ENCODE assay signal across 9 cellular contexts in the genomic region with DNA sequence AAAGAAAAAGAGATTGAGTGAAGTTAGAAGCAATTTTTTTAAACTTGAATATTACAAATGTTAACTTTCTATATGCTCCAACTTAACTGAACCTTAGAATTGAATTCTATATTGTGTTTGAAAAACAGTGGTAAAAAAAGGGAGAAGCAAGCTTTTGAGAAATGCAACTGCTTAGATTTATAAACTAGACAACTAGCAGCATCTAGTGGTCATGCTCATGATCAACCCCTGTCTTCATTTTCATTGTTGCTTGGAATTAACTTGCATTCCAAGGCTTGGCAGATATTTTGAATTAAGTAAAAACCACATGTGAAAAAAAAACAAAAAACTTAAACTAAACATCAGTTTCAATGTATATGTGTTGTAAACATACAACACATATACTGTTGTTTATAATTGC.
DNase-seq lines count a peak whose midpoint lies in the region; ATAC-seq, FAIRE-seq and TF ChIP-seq lines count a peak whose summit lies in the region.
"Had no signal": no experiment of that assay in that cellular context is flagged by ENCODE, and none has a peak within 500 bp of the region (broad histone marks: within the 10 kb centered on the region; RNA-seq: fewer than 3 reads in every experiment).

No MANE protein-coding gene starts in this region.

- H3K9me3 Mint-ChIP-seq in stimulated activated effector memory CD8-positive, alpha-beta T cell treated with anti-CD3 and anti-CD28 coated beads, Interleukin-12 subunit alpha, Interleukin-12 subunit beta, amount 100 ng/mL, for 72 hours = peaks cover 6% of the 10 kb centered on the region

- H3K36me3 ChIP-seq in HEK293 (ENCODE audit: control insufficient read depth in 2 of 2, insufficient read depth in 1 of 2, low read length in 2 of 2) = no peaks in the 10 kb centered on the region

- FAIRE-seq in islet of Langerhans (lab: Jason Lieb, UNC) = peak; percentile 73

- CTCF ChIA-PET in HEK293 (lab: Yijun Ruan, JAX) = interaction anchor here (0.7 to 2.8 kb wide), 22 partner anchors 9 to 638 kb away, joined by 3 to 19 read pairs (median 4); no protein-coding TSS in a partner anchor

- peak; percentile 16 for DNase-seq in AG10803 (ENCODE audit: low read depth)
- DNase-seq in effector CD4-positive, alpha-beta T cell = no peak
- DNase-seq in stimulated activated effector memory CD8-positive, alpha-beta T cell treated with anti-CD3 and anti-CD28 coated beads, Interleukin-12 subunit alpha, Interleukin-12 subunit beta, amount 100 ng/mL, for 72 hours (ENCODE audit: low spot score in 2 of 2) = no peak

- peaks cover 6% of the 10 kb centered on the region for H3K36me3 Mint-ChIP-seq in stimulated activated effector memory CD8-positive, alpha-beta T cell treated with anti-CD3 and anti-CD28 coated beads, Interleukin-12 subunit alpha, Interleukin-12 subunit beta, amount 100 ng/mL, for 72 hours
- H3K36me3 Mint-ChIP-seq: memory B cell had no signal

- H3K4me3 ChIP-seq in AG10803 (ENCODE audit: low read length) (no peak overlapping the region), HEK293 (ENCODE audit: low read depth, low read length) (no peak overlapping the region)

- no peaks in the 10 kb centered on the region for H3K4me1 ChIP-seq in HEK293 (ENCODE audit: control insufficient read depth, insufficient read depth, low read length)

- TF ChIP-seq CTCF in AG10803 (conservative IDR thresholded peaks at IDR 0.05; ENCODE audit: low read length) = peak; percentile 69
- 0 out of 2 replicates have a peak, but pooled peaks have one; percentile 31 for TF ChIP-seq CTCF in HEK293 (tag by site-specific recombination; IDR thresholded peaks at IDR 0.05)
- peak; percentile 92 for TF ChIP-seq CTCF in VCaP (conservative IDR thresholded peaks at IDR 0.05)

- POLR2A ChIA-PET in HEK293 (lab: Yijun Ruan, JAX) = no interaction called here

- no peaks in the 10 kb centered on the region for H3K4me1 Mint-ChIP-seq in stimulated activated effector memory CD8-positive, alpha-beta T cell treated with anti-CD3 and anti-CD28 coated beads, Interleukin-12 subunit alpha, Interleukin-12 subunit beta, amount 100 ng/mL, for 72 hours
- H3K4me1 Mint-ChIP-seq: memory B cell had no signal

- no peak for ATAC-seq in HG02798 (IDR thresholded peaks at IDR 0.05; ENCODE audit: poor library complexity, unreplicated experiment)
- no peak for ATAC-seq in stimulated activated effector memory CD8-positive, alpha-beta T cell treated with anti-CD3 and anti-CD28 coated beads, Interleukin-12 subunit alpha, Interleukin-12 subunit beta, amount 100 ng/mL, for 72 hours
- ATAC-seq in HG03025 (IDR thresholded peaks at IDR 0.05; ENCODE audit: low FRiP score, unreplicated experiment) = no peak

- H3K27ac ChIP-seq in HEK293 (ENCODE audit: extremely low read depth, low read depth, low read length) (no peak overlapping the region), VCaP (no peak overlapping the region)

- no peaks in the 10 kb centered on the region for H3K9me3 ChIP-seq in HEK293 (ENCODE audit: control insufficient read depth, insufficient read depth, low read depth, low read length)

- H3K4me3 Mint-ChIP-seq in stimulated activated effector memory CD8-positive, alpha-beta T cell treated with anti-CD3 and anti-CD28 coated beads, Interleukin-12 subunit alpha, Interleukin-12 subunit beta, amount 100 ng/mL, for 72 hours = no peak overlapping the region
- H3K4me3 Mint-ChIP-seq: memory B cell had no signal

- no peak overlapping the region for H3K27ac Mint-ChIP-seq in stimulated activated effector memory CD8-positive, alpha-beta T cell treated with anti-CD3 and anti-CD28 coated beads, Interleukin-12 subunit alpha, Interleukin-12 subunit beta, amount 100 ng/mL, for 72 hours
- H3K27ac Mint-ChIP-seq: memory B cell had no signal

TF ChIP-seq in HEK293, 187 proteins besides CTCF, POLR2A, EP300 and RAD21:
- peak; percentile 81 for TF ChIP-seq ZNF654 (tag by site-specific recombination; IDR thresholded peaks at IDR 0.05; ENCODE audit: low read depth)
- TF ChIP-seq ZNF19 (tag by site-specific recombination; IDR thresholded peaks at IDR 0.05; ENCODE audit: low read depth) = no peak

Comparison
In these comparisons a context has a peak if more than half of its experiments do, and no peak if none do; other contexts are left out.
1. CTCF ChIP-seq: peak in every context shown above with its lines; median percentile 92 in VCaP; 69 in AG10803; 31 in HEK293.